Comparison of ENCODE assay signal across 6 cellular contexts in the genomic region with DNA sequence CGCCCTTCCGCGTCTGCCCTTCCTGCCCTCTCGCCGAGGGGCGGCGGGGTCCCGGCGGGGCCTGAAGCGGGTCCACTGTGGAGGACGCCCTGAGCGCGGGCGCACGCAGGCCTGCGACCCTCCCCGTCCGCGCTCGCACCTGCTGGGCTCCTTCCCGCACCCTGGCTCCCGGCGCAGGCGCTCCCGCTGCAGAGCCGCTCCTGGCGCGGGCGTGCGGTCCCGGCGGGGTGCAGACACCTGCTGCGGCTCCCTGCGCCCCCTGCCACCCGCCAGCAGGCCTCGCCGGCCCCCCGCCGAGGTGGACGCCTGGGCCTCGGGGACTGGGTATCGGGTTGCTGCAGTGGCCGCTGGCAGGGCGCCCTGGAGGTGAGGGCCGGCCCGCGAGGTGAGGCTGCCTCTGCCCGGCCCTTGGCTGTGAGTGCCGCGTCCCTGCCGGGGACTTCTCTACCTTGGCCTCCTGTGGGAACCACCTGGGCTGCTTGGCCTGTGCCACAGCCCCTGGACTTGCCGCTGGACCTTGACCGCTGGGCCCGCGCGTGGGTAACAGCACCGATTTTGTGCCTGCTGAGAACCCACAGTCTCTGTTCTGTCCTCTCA. TPM values are rescaled to one million over a fixed set of nuclear protein-coding genes. Genes with fewer than 3 reads are reported as not detected.
DNase-seq lines count a peak whose midpoint lies in the region; ATAC-seq, FAIRE-seq and TF ChIP-seq lines count a peak whose summit lies in the region.

No MANE protein-coding gene starts in this region.

- TF ChIP-seq CTCF in Peyer's patch (IDR thresholded peaks at IDR 0.05) (no peak), left ventricle myocardium inferior (IDR thresholded peaks at IDR 0.05; ENCODE audit: borderline replicate concordance) (no peak), thyroid gland (IDR thresholded peaks at IDR 0.05) (peak in 1 of 6 experiments; percentile 5)

- H3K27ac ChIP-seq in Peyer's patch, result peak overlapping the region; percentile 92 to 99 (median 96)
- H3K27ac ChIP-seq in left ventricle myocardium inferior (replicated peaks), result peak overlapping the region; percentile 95
- peak overlapping the region; percentile 38 to 91 (median 84) for H3K27ac ChIP-seq in thyroid gland

- H3K36me3 ChIP-seq in Peyer's patch (peaks cover 0 to 8% (median 0%) of the 10 kb centered on the region in 3 donors), left ventricle myocardium inferior (peaks cover 4% of the 10 kb centered on the region), thyroid gland (no peaks in the 10 kb centered on the region)

- FAIRE-seq in GM19239 (lab: Jason Lieb, UNC), result no peak

- TF ChIP-seq POLR2A in Peyer's patch (IDR thresholded peaks at IDR 0.05) (peak; percentile 25 to 37), thyroid gland (IDR thresholded peaks at IDR 0.05) (no peak)

- peak overlapping the region; percentile 95 to 100 (median 98) for H3K4me3 ChIP-seq in Peyer's patch
- peak overlapping the region; percentile 94 for H3K4me3 ChIP-seq in left ventricle myocardium inferior
- H3K4me3 ChIP-seq in thyroid gland (replicated peaks in 1 of 3), result peak overlapping the region; percentile 75 to 86 (median 86)

- ATAC-seq in Right ventricle myocardium superior (ENCODE audit: poor library complexity), result peak; percentile 4

- DNase-seq in Right ventricle myocardium superior, result peak; percentile 53
- DNase-seq in cardiac septum (ENCODE audit: low spot score), result no peak
- DNase-seq in Peyer's patch, result peak in 2 of 3 donors; percentile 65 to 74
- DNase-seq in left ventricle myocardium inferior, result no peak
- DNase-seq in thyroid gland, result peak; percentile 75 to 78
- no peak for DNase-seq in GM19239 (ENCODE audit: insufficient read length, low spot score)

- peaks cover 3 to 40% (median 18%) of the 10 kb centered on the region in 4 donors for H3K4me1 ChIP-seq in Peyer's patch
- H3K4me1 ChIP-seq in left ventricle myocardium inferior, result peaks cover 46% of the 10 kb centered on the region
- H3K4me1 ChIP-seq in thyroid gland, result peaks cover 24 to 30% of the 10 kb centered on the region in 2 donors

- H3K9me3 ChIP-seq in Peyer's patch (no peaks in the 10 kb centered on the region), left ventricle myocardium inferior (replicated peaks) (no peaks in the 10 kb centered on the region), thyroid gland (no peaks in the 10 kb centered on the region)

- no peaks in the 10 kb centered on the region for H3K27me3 ChIP-seq in Peyer's patch
- H3K27me3 ChIP-seq in left ventricle myocardium inferior (ENCODE audit: low read depth), result no peaks in the 10 kb centered on the region
- no peaks in the 10 kb centered on the region for H3K27me3 ChIP-seq in thyroid gland

- intact Hi-C loops in Right ventricle myocardium superior (cut with DNase I), result no loop called here
- intact Hi-C loops in cardiac septum (cut with DNase I), result no loop called here
- intact Hi-C loops in left ventricle myocardium inferior (cut with micrococcal nuclease), result no loop called here
- intact Hi-C loops in thyroid gland (cut with DNase I), result no loop called here

- no CpG with 5 or more reads among the region's 57 CpGs for WGBS in thyroid gland, 2 donors

RNA-seq across cellular contexts. Expression of a gene that starts 0.6 kb away (rescaled TPM):
- total RNA-seq in Right ventricle myocardium superior, result 15.7 TPM
- 21.1 TPM for total RNA-seq in cardiac septum
- total RNA-seq in Peyer's patch, result 100 to 1,000 TPM; 102 to 341 (median 175) TPM
- 16.2 TPM for total RNA-seq in left ventricle myocardium inferior
- 10 to 100 TPM; 45.6 to 66.2 (median 61.2) TPM for total RNA-seq in thyroid gland

RNA-seq across cellular contexts. Expression of a gene that starts 12.7 kb away (rescaled TPM):
- 31.2 TPM for total RNA-seq in Right ventricle myocardium superior
- 39.8 TPM for total RNA-seq in cardiac septum
- 100 to 1,000 TPM in 3 of 4 donors, 10 to 100 TPM in 1; 77.2 to 300 (median 161) TPM for total RNA-seq in Peyer's patch
- total RNA-seq in left ventricle myocardium inferior, result 31.3 TPM
- 10 to 100 TPM; 56.8 to 99.5 (median 94.4) TPM for total RNA-seq in thyroid gland

RNA-seq across cellular contexts. Expression of a gene that starts 15.8 kb away (rescaled TPM):
- total RNA-seq in Right ventricle myocardium superior (12.0 TPM), cardiac septum (11.2 TPM), Peyer's patch (10 to 100 TPM in 2 of 4 donors, 1 to 10 TPM in 2; 8.8 to 16.8 (median 12.9) TPM), left ventricle myocardium inferior (11.6 TPM), thyroid gland (10 to 100 TPM in 1 of 4 donors, 1 to 10 TPM in 3; 8.7 to 14.3 (median 9.5) TPM)

RNA-seq across cellular contexts. Expression of a gene that starts 27.4 kb away (rescaled TPM):
- total RNA-seq in Right ventricle myocardium superior (18.6 TPM), cardiac septum (21.2 TPM), Peyer's patch (10 to 100 TPM; 21.9 to 52.5 (median 44.5) TPM), left ventricle myocardium inferior (18.0 TPM), thyroid gland (10 to 100 TPM; 20.8 to 47.4 (median 34.1) TPM)

RNA-seq across cellular contexts. Expression of a gene that starts 54.4 kb away (rescaled TPM):
- 272 TPM for total RNA-seq in Right ventricle myocardium superior
- 184 TPM for total RNA-seq in cardiac septum
- 10 to 100 TPM; 55.3 to 89.5 (median 84.8) TPM for total RNA-seq in Peyer's patch
- 233 TPM for total RNA-seq in left ventricle myocardium inferior
- 10 to 100 TPM; 24.5 to 67.2 (median 47.7) TPM for total RNA-seq in thyroid gland

Comparison
In these comparisons a context has a peak if more than half of its experiments do, and no peak if none do; other contexts are left out.
1. DNase-seq: peak in Right ventricle myocardium superior (single experiment), Peyer's patch (2 of 3) and thyroid gland (2 of 2); none in cardiac septum (single experiment), left ventricle myocardium inferior (single experiment) and GM19239 (single experiment).
2. POLR2A ChIP-seq: peak in Peyer's patch (2 of 2); none in thyroid gland (0 of 2).
3. Peak in every context shown above with its lines, with median percentiles within 50 percentile points of each other: H3K27ac ChIP-seq and H3K4me3 ChIP-seq.